1 cellular context compared by ENCODE assay signal in genomic region chr5:134252671-134253070, GRCh38.
TF ChIP-seq lines count a peak whose summit lies in the region.

No MANE protein-coding gene starts in this region.

TF ChIP-seq in GM23338, 12 proteins besides CTCF, POLR2A, EP300 and RAD21 (continued from another document):
- no peak for TF ChIP-seq ETS1 (IDR thresholded peaks at IDR 0.05)
- no peak for TF ChIP-seq ZNF462 (CRISPR knock-in tag; IDR thresholded peaks at IDR 0.05)
- TF ChIP-seq JUNB (IDR thresholded peaks at IDR 0.05; ENCODE audit: unreplicated experiment): no peak
- TF ChIP-seq REST (IDR thresholded peaks at IDR 0.05; ENCODE audit: unreplicated experiment): no peak
- TF ChIP-seq STAT1 (IDR thresholded peaks at IDR 0.05; ENCODE audit: unreplicated experiment): no peak
- no peak for TF ChIP-seq EZH2phosphoT487 (IDR thresholded peaks at IDR 0.05; ENCODE audit: unreplicated experiment)
- TF ChIP-seq ZNF331 (CRISPR knock-in tag; IDR thresholded peaks at IDR 0.05; ENCODE audit: low read depth): no peak
- TF ChIP-seq EZH2 (IDR thresholded peaks at IDR 0.05; ENCODE audit: low read depth, unreplicated experiment): no peak
- no peak for TF ChIP-seq CREB1 (CRISPR knock-in tag; IDR thresholded peaks at IDR 0.05; ENCODE audit: low read depth)
- no peak for TF ChIP-seq ZNF114 (CRISPR knock-in tag; IDR thresholded peaks at IDR 0.05)
TF ChIP-seq in GM23338: peak in this region for 0.
